In the genomic region with DNA sequence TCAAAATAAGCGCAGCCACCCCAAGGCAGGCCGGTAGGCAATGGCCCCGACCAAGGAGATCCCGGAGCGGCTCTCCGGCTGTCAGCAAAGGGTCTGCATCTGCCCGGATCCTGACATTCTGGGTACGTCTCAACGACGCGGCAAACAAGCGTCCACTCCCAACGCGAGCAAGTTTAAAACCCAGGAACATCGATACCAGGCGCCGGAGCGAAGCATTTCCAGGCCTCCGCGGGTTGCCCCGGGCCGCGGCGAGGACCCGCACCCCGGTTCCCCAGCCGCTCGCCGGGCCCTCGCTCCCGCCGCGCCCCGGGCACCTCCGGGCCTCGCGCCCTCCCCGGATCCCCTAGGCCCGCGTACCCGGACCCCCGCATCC, we compare ENCODE assay signal across 8 cellular contexts. TPM values are rescaled to one million over a fixed set of nuclear protein-coding genes. Genes with fewer than 3 reads are reported as not detected.
DNase-seq lines count a peak whose midpoint lies in the region; TF ChIP-seq lines count a peak whose summit lies in the region.

No MANE protein-coding gene starts in this region.

- no peak for TF ChIP-seq POLR2A in thyroid gland (IDR thresholded peaks at IDR 0.05)

- no peaks in the 10 kb centered on the region for H3K9me3 ChIP-seq in thyroid gland

- H3K36me3 ChIP-seq in thyroid gland: no peaks in the 10 kb centered on the region

- intact Hi-C loops in thyroid gland (cut with DNase I): no loop called here

- H3K27ac ChIP-seq in thyroid gland: peak overlapping the region; percentile 54 to 82 (median 74)

- TF ChIP-seq CTCF in HFF-Myc (IDR thresholded peaks at IDR 0.05; ENCODE audit: low read depth, low read length, missing control alignments): no peak
- TF ChIP-seq CTCF in epithelial cell of esophagus (IDR thresholded peaks at IDR 0.05; ENCODE audit: insufficient read depth, low read depth, low read length, missing control alignments): no peak
- TF ChIP-seq CTCF in thyroid gland (IDR thresholded peaks at IDR 0.05): no peak

- H3K4me1 ChIP-seq in thyroid gland: peaks cover 16 to 37% of the 10 kb centered on the region in 2 donors

- WGBS in thyroid gland, 2 donors: 1 to 2% methylated on average over 13 to 14 of the region's 42 CpGs

- peak; percentile 42 for DNase-seq in NCI-H146 (lab: John Stamatoyannopoulos, UW)
- no peak for DNase-seq in NCI-H146 treated with DMSO at 0.1 percent for 48 hours (lab: John Stamatoyannopoulos, UW; ENCODE audit: unreplicated experiment)
- no peak for DNase-seq in HFF-Myc (ENCODE audit: extremely low read depth, low read depth)
- peak; percentile 37 for DNase-seq in NCI-H1092 treated with DMSO at 0.1 percent for 48 hours (lab: John Stamatoyannopoulos, UW)
- DNase-seq in activated CD8-positive, alpha-beta memory T cell treated with anti-CD3 and anti-CD28 coated beads, Interleukin-2, amount 50 U/mL, for 4 hours: peak; percentile 18
- DNase-seq in epithelial cell of esophagus (ENCODE audit: low read depth): peak; percentile 41
- peak; percentile 22 for DNase-seq in midbrain (lab: John Stamatoyannopoulos, UW)
- peak; percentile 23 to 38 for DNase-seq in thyroid gland

- peak overlapping the region; percentile 67 for H3K4me3 ChIP-seq in HFF-Myc (replicated peaks; ENCODE audit: low read depth, low read length)
- peak overlapping the region; percentile 75 for H3K4me3 ChIP-seq in epithelial cell of esophagus (ENCODE audit: low read length)
- peak overlapping the region in 2 of 3 donors; percentile 30 to 69 for H3K4me3 ChIP-seq in thyroid gland (replicated peaks in 1 of 3)

- no peaks in the 10 kb centered on the region for H3K27me3 ChIP-seq in thyroid gland

RNA-seq across cellular contexts. Expression of a gene that starts 0.5 kb away (rescaled TPM):
- total RNA-seq in thyroid gland: 10 to 100 TPM; 33.2 to 51.6 (median 41.0) TPM

RNA-seq across cellular contexts. Expression of a gene that starts 20.3 kb away (rescaled TPM):
- total RNA-seq in thyroid gland: 10 to 100 TPM; 28.2 to 50.4 (median 31.1) TPM

RNA-seq across cellular contexts. Expression of a gene that starts 36.6 kb away (rescaled TPM):
- 100 to 1,000 TPM in 1 of 4 donors, 10 to 100 TPM in 3; 52.2 to 110 (median 88.7) TPM for total RNA-seq in thyroid gland

Comparison
In these comparisons a context has a peak if more than half of its experiments do, and no peak if none do; other contexts are left out.
1. DNase-seq: peak in NCI-H146 (single experiment), NCI-H1092 treated with DMSO at 0.1 percent for 48 hours (single experiment), activated CD8-positive, alpha-beta memory T cell treated with anti-CD3 and anti-CD28 coated beads, Interleukin-2, amount 50 U/mL, for 4 hours (single experiment), epithelial cell of esophagus (single experiment), midbrain (single experiment) and thyroid gland (2 of 2); none in NCI-H146 treated with DMSO at 0.1 percent for 48 hours (single experiment) and HFF-Myc (single experiment).
2. Peak in every context shown above with its lines, with median percentiles within 50 percentile points of each other: H3K4me3 ChIP-seq.